ENCODE assay signal across 8 cellular contexts in genomic region chr14:50560929-50561280, GRCh38. TPM values are rescaled to one million over a fixed set of nuclear protein-coding genes. Genes with fewer than 3 reads are reported as not detected.
DNase-seq lines count a peak whose midpoint lies in the region; ATAC-seq, FAIRE-seq and TF ChIP-seq lines count a peak whose summit lies in the region.

No MANE protein-coding gene starts in this region.

- POLR2A ChIA-PET in PC-9 (lab: Charles Lee; ENCODE audit: unreplicated experiment): no interaction called here

- no peak for TF ChIP-seq CTCF in PC-9 (conservative IDR thresholded peaks at IDR 0.05)
- TF ChIP-seq CTCF in suprapubic skin (IDR thresholded peaks at IDR 0.05): no peak

- H2BK5ac ChIP-seq in neuronal stem cell (ENCODE audit: low read length): peak overlapping the region; percentile 76

- H3K4me3 Mint-ChIP-seq in activated naive CD4-positive, alpha-beta T cell treated with anti-CD3 and anti-CD28 coated beads for 36 hours: peak overlapping the region; percentile 75

- H4K91ac ChIP-seq in neuronal stem cell (ENCODE audit: low read depth, low read length, poor library complexity): no peak overlapping the region

- H3K36me3 Mint-ChIP-seq in activated naive CD4-positive, alpha-beta T cell treated with anti-CD3 and anti-CD28 coated beads for 36 hours (ENCODE audit: low read depth): no peaks in the 10 kb centered on the region

- H4K8ac ChIP-seq in neuronal stem cell (ENCODE audit: low read depth, low read length): no peak overlapping the region

- H2AK5ac ChIP-seq in neuronal stem cell (ENCODE audit: low read depth, low read length): peak overlapping the region; percentile 19

- H3K79me1 ChIP-seq in neuronal stem cell (ENCODE audit: low read depth, low read length): no peaks in the 10 kb centered on the region

- FAIRE-seq in HTR-8/SVneo (lab: Jason Lieb, UNC): peak; percentile 80

- H3K9me3 Mint-ChIP-seq in activated naive CD4-positive, alpha-beta T cell treated with anti-CD3 and anti-CD28 coated beads for 36 hours: no peaks in the 10 kb centered on the region

- H4K20me1 ChIP-seq in PC-9 (ENCODE audit: insufficient read depth): no peaks in the 10 kb centered on the region

- TF ChIP-seq POLR2A in suprapubic skin (IDR thresholded peaks at IDR 0.05): no peak

- H3K27me3 ChIP-seq in PC-9 (ENCODE audit: insufficient read depth, low read depth) (peaks cover 8% of the 10 kb centered on the region; the same call in 1 of the 2 replicates), neuronal stem cell (ENCODE audit: control insufficient read depth in 3 of 3, insufficient read depth in 3 of 3, low read depth in 1 of 3, low read length in 3 of 3) (no peaks in the 10 kb centered on the region), suprapubic skin (no peaks in the 10 kb centered on the region)

- H3K27ac Mint-ChIP-seq in activated naive CD4-positive, alpha-beta T cell treated with anti-CD3 and anti-CD28 coated beads for 36 hours: no peak overlapping the region

- peak overlapping the region; percentile 84 for H2AFZ ChIP-seq in PC-9
- peak overlapping the region; percentile 81 for H2AFZ ChIP-seq in neuronal stem cell (ENCODE audit: low read length)

- TF ChIP-seq EP300 in suprapubic skin (IDR thresholded peaks at IDR 0.05): no peak

- H3K4me1 Mint-ChIP-seq in activated naive CD4-positive, alpha-beta T cell treated with anti-CD3 and anti-CD28 coated beads for 36 hours (ENCODE audit: low read depth): peaks cover 4% of the 10 kb centered on the region

- H3K23ac ChIP-seq in neuronal stem cell (ENCODE audit: low read depth, low read length, poor library complexity): no peak overlapping the region

- WGBS in neuronal stem cell (ENCODE audit: extremely low coverage in 2 of 2, insufficient read length in 2 of 2, insufficient replicate concordance in 1 of 2), 2 donors: no CpG with 5 or more reads among the region's 21 CpGs
- under 1% methylated on average over 21 of the region's 21 CpGs for WGBS in suprapubic skin

- H3K18ac ChIP-seq in neuronal stem cell (ENCODE audit: low read length): peak overlapping the region; percentile 98

- H2BK120ac ChIP-seq in neuronal stem cell (ENCODE audit: low read depth, low read length): peak overlapping the region; percentile 41

- peaks cover 32% of the 10 kb centered on the region for H3K27me3 Mint-ChIP-seq in activated naive CD4-positive, alpha-beta T cell treated with anti-CD3 and anti-CD28 coated beads for 36 hours (ENCODE audit: low read depth)

- peak overlapping the region; percentile 84 for H3K14ac ChIP-seq in neuronal stem cell (ENCODE audit: low read length)

- H2BK15ac ChIP-seq in neuronal stem cell (ENCODE audit: low read length): peak overlapping the region; percentile 97

- no peaks in the 10 kb centered on the region for H3K9me2 ChIP-seq in PC-9 (ENCODE audit: insufficient read depth)

- CTCF ChIA-PET in PC-9 (lab: Charles Lee): no interaction called here
- CTCF ChIA-PET in activated naive CD4-positive, alpha-beta T cell treated with anti-CD3 and anti-CD28 coated beads for 36 hours (lab: Charles Lee): interaction anchor here (0.6 to 2.7 kb wide), 3 partner anchors 18 to 100 kb away, joined by 3 to 8 read pairs (median 3); no protein-coding TSS in a partner anchor

- H3K4ac ChIP-seq in neuronal stem cell (ENCODE audit: low read length): peak overlapping the region; percentile 6

- H3K4me2 ChIP-seq in PC-9 (peak overlapping the region; percentile 98), neuronal stem cell (ENCODE audit: insufficient read depth, low read length, poor library complexity, severe bottlenecking) (peak overlapping the region; percentile 66)

- H3K4me3 ChIP-seq in PC-9 (peak overlapping the region; percentile 74), neuronal stem cell (ENCODE audit: low read length in 2 of 2) (peak overlapping the region; percentile 59 to 95), suprapubic skin (peak overlapping the region; percentile 94)

- no peak overlapping the region for H3K9ac ChIP-seq in neuronal stem cell (ENCODE audit: low read depth, low read length, poor library complexity)

- H3F3A ChIP-seq in PC-9 (ENCODE audit: insufficient read depth, low read depth): no peaks in the 10 kb centered on the region; the same call in 1 of the 2 replicates

- intact Hi-C loops in PC-9 (cut with micrococcal nuclease; ENCODE audit: unreplicated experiment): no loop called here
- intact Hi-C loops in activated naive CD4-positive, alpha-beta T cell treated with anti-CD3 and anti-CD28 coated beads for 36 hours (cut with micrococcal nuclease): loop anchor here (1.0 kb wide), 1 partner anchor 180 kb away; no protein-coding TSS in a partner anchor

- BruUV-seq in PC-9 (replicated peaks; lab: Mats Ljungman, UMichigan): no TSS peak

- H3K36me3 ChIP-seq in PC-9 (ENCODE audit: low read depth) (no peaks in the 10 kb centered on the region), neuronal stem cell (replicated peaks in 1 of 2; ENCODE audit: control insufficient read depth in 2 of 2, insufficient read depth in 2 of 2, low read length in 2 of 2) (no peaks in the 10 kb centered on the region), suprapubic skin (no peaks in the 10 kb centered on the region)

- no peak for ATAC-seq in GM18870 (IDR thresholded peaks at IDR 0.05; ENCODE audit: unreplicated experiment)

- no peaks in the 10 kb centered on the region for H3K79me2 ChIP-seq in PC-9 (ENCODE audit: low read depth)

- DNase-seq in COLO668 (lab: John Stamatoyannopoulos, UW; ENCODE audit: unreplicated experiment): peak; percentile 83
- peak; percentile 27 for DNase-seq in HTR-8/SVneo (ENCODE audit: insufficient read length, low spot score)
- DNase-seq in PC-9: peak in 1 of 2 experiments; percentile 35
- DNase-seq in activated naive CD4-positive, alpha-beta T cell treated with anti-CD3 and anti-CD28 coated beads for 36 hours: peak; percentile 53
- DNase-seq in germinal center (ENCODE audit: low spot score): peak; percentile 15
- peak; percentile 63 for DNase-seq in neuronal stem cell (ENCODE audit: low spot score)
- DNase-seq in suprapubic skin (ENCODE audit: low spot score in 2 of 2): peak; percentile 89 to 91

- H3K27ac ChIP-seq in PC-9 (no peak overlapping the region), neuronal stem cell (replicated peaks; ENCODE audit: low read length) (peak overlapping the region; percentile 94), suprapubic skin (peak overlapping the region; percentile 95)

- no peaks in the 10 kb centered on the region for H3K4me1 ChIP-seq in PC-9 (replicated peaks; ENCODE audit: insufficient read depth)
- H3K4me1 ChIP-seq in neuronal stem cell (ENCODE audit: control insufficient read depth in 2 of 2, insufficient read depth in 1 of 2, low read depth in 1 of 2, low read length in 2 of 2): peaks cover 0 to 3% of the 10 kb centered on the region in 2 donors
- H3K4me1 ChIP-seq in suprapubic skin: peaks cover 21% of the 10 kb centered on the region

- H2BK12ac ChIP-seq in neuronal stem cell (ENCODE audit: low read length): no peak overlapping the region

- no peaks in the 10 kb centered on the region for H3K9me3 ChIP-seq in PC-9 (ENCODE audit: insufficient read depth, low read depth)
- peaks cover 0 to 2% of the 10 kb centered on the region in 2 donors for H3K9me3 ChIP-seq in neuronal stem cell (replicated peaks in 1 of 2; ENCODE audit: control insufficient read depth in 2 of 2, insufficient read depth in 1 of 2, low read depth in 1 of 2, low read length in 2 of 2)
- no peaks in the 10 kb centered on the region for H3K9me3 ChIP-seq in suprapubic skin

RNA-seq across cellular contexts. Expression of gene ATL1, which starts 1.0 kb away (rescaled TPM):
- 3.8 and 4.3 TPM in 2 replicates for total RNA-seq in PC-9 (2021)
- 1 to 10 TPM in 1 of 2 experiments, not detected in 1; 1.0 TPM for total RNA-seq in activated naive CD4-positive, alpha-beta T cell treated with anti-CD3 and anti-CD28 coated beads for 36 hours
- polyA plus RNA-seq in neuronal stem cell (2013, experiment 1 of 2): 7.2 TPM
- 6.5 TPM for polyA plus RNA-seq in neuronal stem cell (2013, experiment 2 of 2)
- total RNA-seq in suprapubic skin: 10 to 100 TPM in 3 of 4 donors, 1 to 10 TPM in 1; 8.2 to 22.8 (median 14.5) TPM

RNA-seq across cellular contexts. Expression of gene MAP4K5, which starts 28.5 kb away (rescaled TPM):
- total RNA-seq in PC-9 (2021) (51.8 and 66.6 TPM in 2 replicates), suprapubic skin (100 to 1,000 TPM; 109 to 226 (median 125) TPM)
- total RNA-seq in activated naive CD4-positive, alpha-beta T cell treated with anti-CD3 and anti-CD28 coated beads for 36 hours: 10 to 100 TPM; 10.2 to 11.2 TPM
- polyA plus RNA-seq in neuronal stem cell (2013, experiment 1 of 2): 38.8 TPM
- polyA plus RNA-seq in neuronal stem cell (2013, experiment 2 of 2): 41.9 TPM
